In the genomic region with DNA sequence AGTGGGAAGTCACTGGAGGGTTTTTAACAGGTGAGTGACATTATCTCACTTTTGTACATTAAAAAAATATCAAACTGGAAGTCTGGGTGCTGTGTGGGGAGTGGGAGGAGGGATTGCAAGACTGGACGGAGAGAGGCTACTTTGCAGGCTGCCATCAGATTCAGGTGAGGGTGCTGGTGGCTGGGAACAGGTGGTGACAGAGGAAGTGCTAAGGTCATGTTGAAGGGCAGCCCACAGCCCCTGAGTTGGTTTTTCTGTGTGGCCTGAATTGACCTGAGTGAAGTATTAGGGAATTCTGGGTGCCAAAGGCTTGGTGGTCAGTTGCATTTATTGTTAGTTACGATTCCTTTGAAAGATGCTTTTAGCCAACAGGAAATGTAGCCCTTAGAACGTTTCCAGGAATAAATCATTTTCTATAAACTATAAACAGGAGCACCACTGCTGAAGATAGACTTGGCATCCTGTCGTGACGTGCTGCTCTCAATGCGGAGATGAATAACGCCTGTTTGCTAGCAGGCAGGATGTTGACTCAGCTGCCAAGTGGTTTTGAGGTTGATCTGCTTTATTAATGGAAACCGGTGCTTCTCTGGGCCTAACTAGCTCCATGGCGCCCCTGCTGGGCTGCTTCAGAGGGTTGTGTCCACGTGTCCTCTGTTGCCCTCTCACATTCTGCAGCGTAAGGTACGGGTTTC, we compare ENCODE assay signal across 7 cellular contexts.
DNase-seq lines count a peak whose midpoint lies in the region; ATAC-seq, FAIRE-seq and TF ChIP-seq lines count a peak whose summit lies in the region.

No MANE protein-coding gene starts in this region.

- intact Hi-C loops in activated CD4-positive, alpha-beta memory T cell treated with anti-CD3 and anti-CD28 coated beads for 36 hours (cut with micrococcal nuclease): loop anchor here (2.0 to 10.0 kb wide), 4 partner anchors 71 to 787 kb away; no protein-coding TSS in a partner anchor
- intact Hi-C loops in posterior vena cava (cut with DNase I): loop anchor here in 1 of 2 donors (2.0 to 5.0 kb wide), 2 partner anchors 27 to 1363 kb away; no protein-coding TSS in a partner anchor

- H3K9me3 Mint-ChIP-seq in activated CD4-positive, alpha-beta memory T cell treated with anti-CD3 and anti-CD28 coated beads for 36 hours: peaks cover 6% of the 10 kb centered on the region

- H3K4me3 ChIP-seq in fibroblast of villous mesenchyme (ENCODE audit: low read depth, low read length): no peak overlapping the region

- peaks cover 22% of the 10 kb centered on the region for H3K4me1 Mint-ChIP-seq in activated CD4-positive, alpha-beta memory T cell treated with anti-CD3 and anti-CD28 coated beads for 36 hours (ENCODE audit: low read depth)

- no peaks in the 10 kb centered on the region for H3K36me3 Mint-ChIP-seq in activated CD4-positive, alpha-beta memory T cell treated with anti-CD3 and anti-CD28 coated beads for 36 hours

- no peak for TF ChIP-seq POLR2A in GM12891 (IDR thresholded peaks at IDR 0.05; ENCODE audit: low read depth, low read length)

- no peaks in the 10 kb centered on the region for H3K27me3 Mint-ChIP-seq in activated CD4-positive, alpha-beta memory T cell treated with anti-CD3 and anti-CD28 coated beads for 36 hours

- no peak overlapping the region for H3K4me3 Mint-ChIP-seq in activated CD4-positive, alpha-beta memory T cell treated with anti-CD3 and anti-CD28 coated beads for 36 hours

- H3K27ac Mint-ChIP-seq in activated CD4-positive, alpha-beta memory T cell treated with anti-CD3 and anti-CD28 coated beads for 36 hours: peak overlapping the region; percentile 85

- peak; percentile 33 for TF ChIP-seq CTCF in fibroblast of villous mesenchyme (IDR thresholded peaks at IDR 0.05; ENCODE audit: insufficient read depth, low read depth, low read length)

- peak; percentile 72 for FAIRE-seq in GM12891 (lab: Jason Lieb, UNC)

- CTCF ChIA-PET in activated CD4-positive, alpha-beta memory T cell treated with anti-CD3 and anti-CD28 coated beads for 36 hours (lab: Charles Lee): interaction anchor here (1.0 to 1.4 kb wide), 2 partner anchors 118 to 178 kb away, joined by 3 to 4 read pairs; no protein-coding TSS in a partner anchor

- peak; percentile 60 for ATAC-seq in HG03095 (IDR thresholded peaks at IDR 0.05; ENCODE audit: unreplicated experiment)

- POLR2A ChIA-PET in activated CD4-positive, alpha-beta memory T cell treated with anti-CD3 and anti-CD28 coated beads for 36 hours (lab: Charles Lee): no interaction called here

- DNase-seq in GM12891 (ENCODE audit: insufficient read length, low spot score) (peak; percentile 8), NCI-H2196 (lab: John Stamatoyannopoulos, UW; ENCODE audit: unreplicated experiment) (peak; percentile 93), fibroblast of villous mesenchyme (ENCODE audit: low read depth) (peak; percentile 44), posterior vena cava (ENCODE audit: low spot score) (no peak)
- peak; percentile 89 for DNase-seq in activated CD4-positive, alpha-beta memory T cell treated with anti-CD3 and anti-CD28 coated beads for 36 hours
- peak; percentile 79 for DNase-seq in stimulated activated CD4-positive, alpha-beta T cell treated with anti-CD3 and anti-CD28 coated beads, Interleukin-15, amount 100 ng/mL, for 24 hours

TF ChIP-seq in GM12891, 5 proteins besides CTCF, POLR2A, EP300 and RAD21:
- no peak for TF ChIP-seq POU2F2 (IDR thresholded peaks at IDR 0.05; ENCODE audit: low read depth, low read length)
- TF ChIP-seq SPI1 (IDR thresholded peaks at IDR 0.05; ENCODE audit: low read depth, low read length): 0 out of 2 replicates have a peak, but pooled peaks have one; percentile 3
- TF ChIP-seq POLR2AphosphoS5 (IDR thresholded peaks at IDR 0.05; ENCODE audit: low read depth, low read length): no peak
